8 cellular contexts compared by ENCODE assay signal in genomic region chr2:62195421-62196277, GRCh38. TPM values are rescaled to one million over a fixed set of nuclear protein-coding genes. Genes with fewer than 3 reads are reported as not detected.
DNase-seq lines count a peak whose midpoint lies in the region; ATAC-seq and TF ChIP-seq lines count a peak whose summit lies in the region.

B3GNT2 (plus strand) TSS chr2:62196115; CDS start chr2:62222221, 26,106 bp downstream.

- H3K27ac ChIP-seq in psoas muscle = peak within 1 kb of the TSS; percentile 80

- in situ Hi-C loops in G401 (cut with HindIII; ENCODE audit: low sequenced_read_pairs) = no loop called here

- ATAC-seq in GM21786 (IDR thresholded peaks at IDR 0.05; ENCODE audit: unreplicated experiment) (peak; percentile 44), left ventricle myocardium superior (peak; percentile 91), psoas muscle (peak; percentile 89 to 93 (median 92))

- no peaks in the 10 kb centered on the region for H3K9me3 ChIP-seq in psoas muscle

- H3K27me3 ChIP-seq in psoas muscle (ENCODE audit: insufficient read depth in 3 of 3, low read length in 2 of 3) = no peaks in the 10 kb centered on the region

- no peak for TF ChIP-seq CTCF in LNCaP clone FGC (IDR thresholded peaks at IDR 0.05; ENCODE audit: control insufficient read depth, extremely low read depth, insufficient read depth)
- TF ChIP-seq CTCF in psoas muscle (IDR thresholded peaks at IDR 0.05) = no peak

- WGBS in psoas muscle, 3 donors = 2 to 4% (median 2%) methylated on average over 34 to 70 of the region's 70 CpGs

- H3K4me3 ChIP-seq in LNCaP clone FGC (ENCODE audit: low read depth, low read length) (peak within 1 kb of the TSS; percentile 74), psoas muscle (peak within 1 kb of the TSS; percentile 98)

- intact Hi-C loops in T-helper 2 cell treated with Interferon-gamma antibody and Interleukin-4, amounts not matched to agents 100 ng/mL and 5 ng/mL, for 36 hours (cut with micrococcal nuclease) = loop anchor here (1.0 to 10.0 kb wide), 8 partner anchors 119 to 1441 kb away; partner anchors contain the start of genes COMMD1, EHBP1, FAM161A and MDH1
- intact Hi-C loops in left ventricle myocardium superior (cut with micrococcal nuclease) = no loop called here
- intact Hi-C loops in psoas muscle (cut with DNase I) = loop anchor here (10.0 kb wide), 3 partner anchors 99 to 281 kb away; no protein-coding TSS in a partner anchor

- no peaks in the 10 kb centered on the region for H3K36me3 ChIP-seq in psoas muscle (ENCODE audit: insufficient read depth in 1 of 2, low read depth in 1 of 2)

- peaks cover 13% of the 10 kb centered on the region for H3K4me1 ChIP-seq in psoas muscle

- DNase-seq in G401 (ENCODE audit: low spot score) (peak; percentile 25), LNCaP clone FGC (ENCODE audit: low read depth) (no peak), amygdala (lab: John Stamatoyannopoulos, UW) (peak in 55 of 56 donors; percentile 19 to 87 (median 75)), left ventricle myocardium superior (peak; percentile 91), psoas muscle (peak; percentile 84 to 88), ureter (ENCODE audit: low spot score) (peak; percentile 87)

RNA-seq across cellular contexts. Expression of gene B3GNT2, which starts in this region (rescaled TPM):
- 21.3 and 29.0 TPM in 2 replicates for total RNA-seq in G401 (2014; rRNA removed; shearing (Covaris generic))
- total RNA-seq in T-helper 2 cell treated with Interferon-gamma antibody and Interleukin-4, amounts not matched to agents 100 ng/mL and 5 ng/mL, for 36 hours = 24.0 and 25.7 TPM in 2 replicates
- total RNA-seq in left ventricle myocardium superior = 15.1 TPM
- total RNA-seq in psoas muscle = 1 to 10 TPM; 2.6 to 3.2 (median 2.9) TPM
- 1 to 10 TPM; 2.3 to 2.9 (median 2.6) TPM for polyA plus RNA-seq in psoas muscle
- total RNA-seq in ureter = 16.9 TPM
